Comparison of ENCODE assay signal across 1 cellular context in the genomic region with DNA sequence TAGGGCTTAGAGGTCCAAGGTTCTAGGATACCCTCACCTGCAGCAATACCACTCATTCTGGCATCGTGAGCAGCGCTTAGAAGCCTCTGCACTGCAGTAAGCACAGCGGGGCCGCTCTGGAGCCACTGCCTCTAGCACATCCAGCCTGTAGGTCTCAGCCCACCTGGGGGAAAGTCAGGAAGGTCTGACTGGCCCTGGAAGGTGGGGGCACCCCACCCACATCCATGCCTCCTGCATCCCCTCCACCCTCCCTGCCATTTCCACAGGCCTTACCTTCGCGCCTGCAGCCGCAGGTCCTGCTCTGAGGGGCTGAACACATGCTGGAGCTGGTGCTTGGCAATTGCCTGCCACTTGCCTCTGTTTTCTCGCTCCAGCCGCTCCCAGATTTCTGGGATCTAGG.
TF ChIP-seq lines count a peak whose summit lies in the region.

No MANE protein-coding gene starts in this region.

TF ChIP-seq in GM12878, 131 proteins besides CTCF, POLR2A, EP300 and RAD21:
- TF ChIP-seq, protein P1, sequence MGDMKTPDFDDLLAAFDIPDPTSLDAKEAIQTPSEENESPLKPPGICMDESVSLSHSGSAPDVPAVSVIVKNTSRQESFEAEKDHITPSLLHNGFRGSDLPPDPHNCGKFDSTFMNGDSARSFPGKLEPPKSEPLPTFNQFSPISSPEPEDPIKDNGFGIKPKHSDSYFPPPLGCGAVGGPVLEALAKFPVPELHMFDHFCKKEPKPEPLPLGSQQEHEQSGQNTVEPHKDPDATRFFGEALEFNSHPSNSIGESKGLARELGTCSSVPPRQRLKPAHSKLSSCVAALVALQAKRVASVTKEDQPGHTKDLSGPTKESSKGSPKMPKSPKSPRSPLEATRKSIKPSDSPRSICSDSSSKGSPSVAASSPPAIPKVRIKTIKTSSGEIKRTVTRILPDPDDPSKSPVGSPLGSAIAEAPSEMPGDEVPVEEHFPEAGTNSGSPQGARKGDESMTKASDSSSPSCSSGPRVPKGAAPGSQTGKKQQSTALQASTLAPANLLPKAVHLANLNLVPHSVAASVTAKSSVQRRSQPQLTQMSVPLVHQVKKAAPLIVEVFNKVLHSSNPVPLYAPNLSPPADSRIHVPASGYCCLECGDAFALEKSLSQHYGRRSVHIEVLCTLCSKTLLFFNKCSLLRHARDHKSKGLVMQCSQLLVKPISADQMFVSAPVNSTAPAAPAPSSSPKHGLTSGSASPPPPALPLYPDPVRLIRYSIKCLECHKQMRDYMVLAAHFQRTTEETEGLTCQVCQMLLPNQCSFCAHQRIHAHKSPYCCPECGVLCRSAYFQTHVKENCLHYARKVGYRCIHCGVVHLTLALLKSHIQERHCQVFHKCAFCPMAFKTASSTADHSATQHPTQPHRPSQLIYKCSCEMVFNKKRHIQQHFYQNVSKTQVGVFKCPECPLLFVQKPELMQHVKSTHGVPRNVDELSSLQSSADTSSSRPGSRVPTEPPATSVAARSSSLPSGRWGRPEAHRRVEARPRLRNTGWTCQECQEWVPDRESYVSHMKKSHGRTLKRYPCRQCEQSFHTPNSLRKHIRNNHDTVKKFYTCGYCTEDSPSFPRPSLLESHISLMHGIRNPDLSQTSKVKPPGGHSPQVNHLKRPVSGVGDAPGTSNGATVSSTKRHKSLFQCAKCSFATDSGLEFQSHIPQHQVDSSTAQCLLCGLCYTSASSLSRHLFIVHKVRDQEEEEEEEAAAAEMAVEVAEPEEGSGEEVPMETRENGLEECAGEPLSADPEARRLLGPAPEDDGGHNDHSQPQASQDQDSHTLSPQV (IDR thresholded peaks at IDR 0.05) = no peak
- TF ChIP-seq TBL1XR1 (IDR thresholded peaks at IDR 0.05; ENCODE audit: low read depth, low read length) = no peak
- no peak for TF ChIP-seq ZNF622 (IDR thresholded peaks at IDR 0.05)
- no peak for TF ChIP-seq SREBF1 (IDR thresholded peaks at IDR 0.05; ENCODE audit: low read length)
- no peak for TF ChIP-seq NFXL1 (IDR thresholded peaks at IDR 0.05; ENCODE audit: borderline replicate concordance)
- TF ChIP-seq SUPT20H (IDR thresholded peaks at IDR 0.05; ENCODE audit: borderline replicate concordance, control insufficient read depth, low read depth, low read length) = no peak
- TF ChIP-seq ZZZ3 (IDR thresholded peaks at IDR 0.05; ENCODE audit: control insufficient read depth, insufficient read length, low read depth) = no peak
- no peak for TF ChIP-seq SMC3 (IDR thresholded peaks at IDR 0.05; ENCODE audit: borderline replicate concordance, low read length)
- TF ChIP-seq, protein P2, sequence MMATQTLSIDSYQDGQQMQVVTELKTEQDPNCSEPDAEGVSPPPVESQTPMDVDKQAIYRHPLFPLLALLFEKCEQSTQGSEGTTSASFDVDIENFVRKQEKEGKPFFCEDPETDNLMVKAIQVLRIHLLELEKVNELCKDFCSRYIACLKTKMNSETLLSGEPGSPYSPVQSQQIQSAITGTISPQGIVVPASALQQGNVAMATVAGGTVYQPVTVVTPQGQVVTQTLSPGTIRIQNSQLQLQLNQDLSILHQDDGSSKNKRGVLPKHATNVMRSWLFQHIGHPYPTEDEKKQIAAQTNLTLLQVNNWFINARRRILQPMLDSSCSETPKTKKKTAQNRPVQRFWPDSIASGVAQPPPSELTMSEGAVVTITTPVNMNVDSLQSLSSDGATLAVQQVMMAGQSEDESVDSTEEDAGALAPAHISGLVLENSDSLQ (IDR thresholded peaks at IDR 0.05) = no peak
- no peak for TF ChIP-seq TARDBP (IDR thresholded peaks at IDR 0.05; ENCODE audit: borderline replicate concordance)
- TF ChIP-seq WRNIP1 (IDR thresholded peaks at IDR 0.05; ENCODE audit: borderline replicate concordance, low read depth, low read length) = no peak
- TF ChIP-seq NRF1 (conservative IDR thresholded peaks at IDR 0.05; ENCODE audit: low read depth, low read length) = no peak
- TF ChIP-seq BRCA1 (IDR thresholded peaks at IDR 0.05; ENCODE audit: low read depth, low read length) = no peak
- TF ChIP-seq LARP7 (IDR thresholded peaks at IDR 0.05) = no peak
- TF ChIP-seq IRF4 (IDR thresholded peaks at IDR 0.05; ENCODE audit: low read depth, low read length) = no peak
- TF ChIP-seq IKZF2 (IDR thresholded peaks at IDR 0.05) = no peak
- TF ChIP-seq GABPA (IDR thresholded peaks at IDR 0.05; ENCODE audit: low read depth) = no peak
- TF ChIP-seq, protein P3, sequence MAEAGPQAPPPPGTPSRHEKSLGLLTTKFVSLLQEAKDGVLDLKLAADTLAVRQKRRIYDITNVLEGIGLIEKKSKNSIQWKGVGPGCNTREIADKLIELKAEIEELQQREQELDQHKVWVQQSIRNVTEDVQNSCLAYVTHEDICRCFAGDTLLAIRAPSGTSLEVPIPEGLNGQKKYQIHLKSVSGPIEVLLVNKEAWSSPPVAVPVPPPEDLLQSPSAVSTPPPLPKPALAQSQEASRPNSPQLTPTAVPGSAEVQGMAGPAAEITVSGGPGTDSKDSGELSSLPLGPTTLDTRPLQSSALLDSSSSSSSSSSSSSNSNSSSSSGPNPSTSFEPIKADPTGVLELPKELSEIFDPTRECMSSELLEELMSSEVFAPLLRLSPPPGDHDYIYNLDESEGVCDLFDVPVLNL (IDR thresholded peaks at IDR 0.05; ENCODE audit: low read depth, low read length) = no peak
- TF ChIP-seq KAT2A (conservative IDR thresholded peaks at IDR 0.05; ENCODE audit: control insufficient read depth, low read depth, low read length) = no peak
- TF ChIP-seq RBBP5 (conservative IDR thresholded peaks at IDR 0.05) = no peak
